In the genomic region with DNA sequence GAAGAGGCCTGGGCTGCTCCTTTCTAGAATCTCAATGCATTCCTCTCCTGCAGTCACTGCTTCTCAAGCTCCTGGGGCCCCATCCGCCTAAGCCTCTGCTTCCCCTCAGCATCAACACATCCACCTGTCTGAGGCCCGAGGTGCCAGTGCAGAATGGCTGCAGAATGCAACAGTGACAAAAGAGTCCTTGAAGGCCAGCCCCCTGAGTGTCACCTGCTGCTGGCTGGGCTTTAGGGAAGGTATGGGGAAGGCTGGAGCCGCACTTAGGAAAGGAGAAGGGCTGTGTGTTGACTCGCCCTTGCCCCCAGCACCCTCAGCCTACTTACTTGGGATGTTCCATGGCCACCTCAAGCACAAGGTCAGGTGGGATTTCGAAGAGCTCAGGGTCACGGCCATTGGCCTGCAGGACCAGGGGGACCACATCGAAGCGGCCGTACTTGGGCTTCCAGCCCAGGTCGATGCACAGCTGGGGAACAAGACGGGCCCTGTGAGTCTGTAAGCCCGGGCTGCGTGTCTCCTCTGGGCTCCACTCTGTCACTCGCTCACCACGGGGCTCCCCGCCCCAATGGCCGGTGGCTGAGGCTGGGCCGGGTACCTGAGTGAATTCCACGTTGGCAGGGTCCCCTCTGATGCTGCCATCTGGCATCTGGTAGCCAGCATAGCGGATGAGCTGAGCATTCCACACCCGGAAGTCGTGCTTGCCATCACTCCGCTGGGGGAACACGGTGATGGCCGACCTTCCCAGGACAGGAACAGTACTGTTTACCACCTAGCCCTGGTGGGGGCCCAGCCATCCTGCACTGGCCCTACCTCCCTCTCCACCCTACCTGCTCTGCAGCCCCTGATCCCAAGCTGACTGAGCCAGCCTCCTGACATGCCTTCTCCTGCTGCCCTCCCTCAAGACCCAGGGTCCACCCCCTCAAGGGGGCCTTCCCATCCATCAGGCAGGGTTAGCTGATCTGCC, we compare ENCODE assay signal across 36 cellular contexts. TPM values are rescaled to one million over a fixed set of nuclear protein-coding genes. Genes with fewer than 3 reads are reported as not detected.
"Had no signal": no experiment of that assay in that cellular context is flagged by ENCODE, and none has a peak within 500 bp of the region (broad histone marks: within the 10 kb centered on the region; RNA-seq: fewer than 3 reads in every experiment).

No MANE protein-coding gene starts in this region.

- FAIRE-seq: endometrium, endothelial cell of umbilical vein, frontal cortex had no signal

- H3K9me3 ChIP-seq: breast epithelium, colonic mucosa, esophagus squamous epithelium, heart left ventricle had no signal

- H3K9me3 Mint-ChIP-seq: activated B cell treated with CpG ODN at 0.5 μM for 24 hours; activated CD8-positive, alpha-beta T cell treated with anti-CD3 and anti-CD28 coated beads for 36 hours; activated T-cell treated with anti-CD3 and anti-CD28 coated beads, Interleukin-2, amount 50 U/mL, for 4 hours; activated T-helper 17 cell treated with anti-CD3 and anti-CD28 coated beads, Interleukin-2, amount 50 U/mL, for 72 hours; brain; T-helper 2 cell treated with Interferon-gamma antibody and Interleukin-4, amounts not matched to agents 5 μg/mL and 100 μg/mL, for 36 hours had no signal

- H3K27me3 ChIP-seq: breast epithelium, cardiac muscle cell, colonic mucosa, heart left ventricle had no signal

- DNase-seq: activated B cell treated with CpG ODN at 0.5 μM for 24 hours; activated CD4-positive, alpha-beta T cell treated with anti-CD3 and anti-CD28 coated beads for 48 hours; activated CD4-positive, alpha-beta T cell treated with anti-CD3 and anti-CD28 coated beads, Interleukin-2, amount 50 U/mL, for 1 hour; activated CD4-positive, alpha-beta T cell treated with anti-CD3 and anti-CD28 coated beads, Interleukin-2, amount 50 U/mL, for 48 hours; activated CD8-positive, alpha-beta memory T cell treated with anti-CD3 and anti-CD28 coated beads for 24 hours; activated CD8-positive, alpha-beta T cell treated with anti-CD3 and anti-CD28 coated beads for 36 hours; activated effector memory CD4-positive, alpha-beta T cell treated with Interleukin-2 at 50 U/mL for 16 hours; activated gamma-delta T cell treated with Interleukin-2 at 50 U/mL for 16 hours; activated naive CD4-positive, alpha-beta T cell treated with anti-CD3 and anti-CD28 coated beads, Interleukin-2, amount 50 U/mL, for 16 hours; activated naive CD4-positive, alpha-beta T cell treated with Interleukin-2 at 50 U/mL for 16 hours; activated T-cell treated with anti-CD3 and anti-CD28 coated beads, Interleukin-2, amount 50 U/mL, for 4 hours; amygdala; aorta; central memory CD4-positive, alpha-beta T cell; cerebellar nuclear complex; colonic mucosa; effector CD8-positive, alpha-beta T cell; esophagus squamous epithelium; glutamatergic neuron; heart left ventricle; T-helper 1 cell; T-helper 17 cell; T1000; WERI-Rb-1 had no signal

- H3K27me3 Mint-ChIP-seq: activated CD8-positive, alpha-beta T cell treated with anti-CD3 and anti-CD28 coated beads for 36 hours; activated naive CD8-positive, alpha-beta T cell had no signal

- ATAC-seq: activated CD4-positive, CD25-positive, alpha-beta regulatory T cell treated with anti-CD3 and anti-CD28 coated beads, Interleukin-2, amount 50 U/mL, for 24 hours; activated CD8-positive, alpha-beta T cell treated with anti-CD3 and anti-CD28 coated beads for 36 hours; activated T-cell treated with anti-CD3 and anti-CD28 coated beads, Interleukin-2, amount 50 U/mL, for 4 hours; activated T-helper 17 cell treated with anti-CD3 and anti-CD28 coated beads, Interleukin-2, amount 50 U/mL, for 72 hours; T-helper 17 cell had no signal

- H3K4me1 Mint-ChIP-seq: activated B cell treated with CpG ODN at 0.5 μM for 24 hours; activated T-helper 17 cell treated with anti-CD3 and anti-CD28 coated beads, Interleukin-2, amount 50 U/mL, for 72 hours; brain had no signal

- H3K36me3 ChIP-seq: breast epithelium, cardiac muscle cell, colonic mucosa, esophagus squamous epithelium, heart left ventricle had no signal

- H3K27ac ChIP-seq: breast epithelium, cardiac muscle cell, colonic mucosa, epithelial cell of prostate, heart left ventricle, WERI-Rb-1 had no signal

- H3K4me3 ChIP-seq: breast epithelium, cardiac muscle cell, colonic mucosa, esophagus squamous epithelium, heart left ventricle had no signal

- H3K27ac Mint-ChIP-seq: activated B cell treated with CpG ODN at 0.5 μM for 24 hours; activated CD8-positive, alpha-beta T cell treated with anti-CD3 and anti-CD28 coated beads for 36 hours; activated naive CD8-positive, alpha-beta T cell; activated T-helper 17 cell treated with anti-CD3 and anti-CD28 coated beads, Interleukin-2, amount 50 U/mL, for 72 hours; brain; T-helper 17 cell; T-helper 2 cell treated with Interferon-gamma antibody and Interleukin-4, amounts not matched to agents 5 μg/mL and 100 μg/mL, for 36 hours had no signal

- H3K36me3 Mint-ChIP-seq: activated naive CD8-positive, alpha-beta T cell; brain had no signal

- H3K4me3 Mint-ChIP-seq: activated B cell treated with CpG ODN at 0.5 μM for 24 hours; activated CD8-positive, alpha-beta T cell treated with anti-CD3 and anti-CD28 coated beads for 36 hours; activated naive CD8-positive, alpha-beta T cell; activated T-cell treated with anti-CD3 and anti-CD28 coated beads, Interleukin-2, amount 50 U/mL, for 4 hours; activated T-helper 17 cell treated with anti-CD3 and anti-CD28 coated beads, Interleukin-2, amount 50 U/mL, for 72 hours; brain; T-helper 17 cell; T-helper 2 cell treated with Interferon-gamma antibody and Interleukin-4, amounts not matched to agents 5 μg/mL and 100 μg/mL, for 36 hours had no signal

- H3K4me1 ChIP-seq: breast epithelium, colonic mucosa had no signal

RNA-seq across cellular contexts. Expression of gene NOS2, which starts 19.6 kb away (rescaled TPM):
- total RNA-seq: activated B cell treated with CpG ODN at 0.5 μM for 24 hours; activated CD8-positive, alpha-beta T cell treated with anti-CD3 and anti-CD28 coated beads for 36 hours; activated T-cell treated with anti-CD3 and anti-CD28 coated beads, Interleukin-2, amount 50 U/mL, for 4 hours; activated T-helper 17 cell treated with anti-CD3 and anti-CD28 coated beads, Interleukin-2, amount 50 U/mL, for 72 hours; endothelial cell of umbilical vein; fibroblast of villous mesenchyme had no signal
